In the genomic region with DNA sequence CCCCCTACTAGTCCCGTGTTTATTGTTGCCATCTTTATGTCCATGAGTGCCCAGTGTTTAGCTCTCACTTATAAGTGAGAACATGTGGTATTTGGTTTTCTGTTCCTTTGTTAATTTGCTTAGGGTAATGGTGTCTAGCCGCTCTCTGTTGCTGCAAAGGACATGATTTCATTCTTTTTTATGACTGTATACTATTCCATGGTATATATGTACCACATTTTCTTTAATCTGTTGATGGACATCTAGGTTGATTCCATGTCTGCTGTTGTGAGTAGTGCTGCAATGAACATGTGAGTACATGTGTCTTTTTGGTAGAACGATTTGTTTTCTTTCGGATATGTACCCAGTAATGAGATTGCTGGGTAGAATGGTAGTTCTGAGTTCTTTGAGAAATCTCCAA, we compare ENCODE assay signal across 10 cellular contexts.
"Had no signal": no experiment of that assay in that cellular context is flagged by ENCODE, and none has a peak within 500 bp of the region (broad histone marks: within the 10 kb centered on the region; RNA-seq: fewer than 3 reads in every experiment).

No MANE protein-coding gene starts in this region.

- H3K9ac ChIP-seq: GM23248, KMS-11 had no signal

- H3K27ac ChIP-seq: GM23248, HL-60, KMS-11 had no signal

- H2AFZ ChIP-seq: GM23248 had no signal

- ATAC-seq: HCT116 had no signal

- DNase-seq: GM23248, GOT3, H7, IMR-90, KBM-7 had no signal

- H3K4me3 ChIP-seq: GM23248, HAP-1 had no signal

- FAIRE-seq: HTR-8/SVneo had no signal

- H3K4me1 ChIP-seq: HAP-1 had no signal
